ENCODE assay signal across 8 cellular contexts in the genomic region with DNA sequence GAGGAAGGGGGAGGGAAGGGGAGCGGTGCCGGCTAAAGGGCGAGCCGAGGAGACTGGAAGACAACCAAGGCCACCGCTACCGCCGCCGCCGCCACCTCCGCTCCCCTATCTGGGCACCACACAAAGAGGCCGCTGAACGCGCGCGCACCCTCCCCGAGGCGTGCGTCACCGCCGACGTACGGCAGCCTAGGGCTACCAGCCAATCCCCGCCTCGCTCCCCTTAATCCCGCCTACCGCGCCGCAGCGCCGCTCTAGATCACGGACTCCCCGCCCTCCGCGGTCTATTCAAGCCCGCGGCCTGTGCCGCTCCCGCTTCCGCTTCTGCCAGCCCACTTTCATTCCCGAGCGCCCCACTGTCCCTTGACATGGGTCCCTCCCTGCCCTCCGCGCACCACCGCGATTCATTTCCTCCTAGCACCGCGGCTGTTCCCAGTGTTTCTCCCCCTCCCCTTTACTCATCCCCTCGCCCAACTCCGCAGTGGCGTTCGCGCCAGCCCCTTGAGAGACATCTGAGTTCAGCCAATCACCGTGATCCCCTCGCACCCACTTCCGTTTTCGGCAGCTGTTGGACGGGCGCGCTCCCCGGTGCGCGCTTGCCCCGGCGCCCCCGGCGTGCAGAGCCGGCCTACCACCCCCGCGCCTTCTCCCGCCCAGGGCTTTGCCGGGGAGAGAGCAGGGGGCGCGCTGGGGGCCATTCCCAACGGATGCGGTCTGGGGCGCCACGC. TPM values are rescaled to one million over a fixed set of nuclear protein-coding genes. Genes with fewer than 3 reads are reported as not detected.
A peak's percentile ranks its signal among the peaks of the same experiment; 100 is the strongest.
DNase-seq lines count a peak whose midpoint lies in the region; TF ChIP-seq lines count a peak whose summit lies in the region.

Gene HNRNPA0 (minus strand): TSS at position 128 of the 725 bp plus-strand sequence. CDS start 297 bp downstream, outside the sequence.

- peaks cover 48% of the 10 kb centered on the region for H3K79me2 ChIP-seq in MM.1S (ENCODE audit: low read length)
- H3K79me2 ChIP-seq in neural progenitor cell (ENCODE audit: low read depth): peaks cover 54% of the 10 kb centered on the region

- peaks cover 8% of the 10 kb centered on the region for H3K36me3 Mint-ChIP-seq in neural progenitor cell

- peaks cover 26% of the 10 kb centered on the region for H3K36me3 ChIP-seq in HAP-1 (replicated peaks)
- H3K36me3 ChIP-seq in MM.1S (replicated peaks; ENCODE audit: insufficient read depth, low read length): 0 out of 2 replicates have a peak, but pooled peaks cover 6% of the 10 kb centered on the region
- H3K36me3 ChIP-seq in neural progenitor cell: no peaks in the 10 kb centered on the region

- H3K27me3 ChIP-seq in HAP-1 (ENCODE audit: low read depth): no peaks in the 10 kb centered on the region
- H3K27me3 ChIP-seq in MM.1S (replicated peaks; ENCODE audit: insufficient read depth, low read length): no peaks in the 10 kb centered on the region
- no peaks in the 10 kb centered on the region for H3K27me3 ChIP-seq in neural progenitor cell

- H3K4me2 ChIP-seq in MM.1S (ENCODE audit: low read depth, low read length) (peak within 1 kb of the TSS; percentile 91), neural progenitor cell (peak within 1 kb of the TSS; percentile 93)

- H3K9ac ChIP-seq in MM.1S (ENCODE audit: low read length): peak within 1 kb of the TSS; percentile 99
- peak within 1 kb of the TSS; percentile 99 for H3K9ac ChIP-seq in neural progenitor cell

- no peaks in the 10 kb centered on the region for H3K9me2 ChIP-seq in MM.1S (replicated peaks; ENCODE audit: insufficient read depth, low read length)

- no peak for TF ChIP-seq CTCF in MM.1S (IDR thresholded peaks at IDR 0.05; ENCODE audit: low read length)
- no peak for TF ChIP-seq CTCF in foreskin fibroblast (IDR thresholded peaks at IDR 0.05; ENCODE audit: low read depth, low read length)
- peak; percentile 19 for TF ChIP-seq CTCF in neural progenitor cell (IDR thresholded peaks at IDR 0.05)

- in situ Hi-C loops in G401 (cut with HindIII; ENCODE audit: low sequenced_read_pairs): no loop called here
- in situ Hi-C loops in HAP-1 (cut with MboI; ENCODE audit: low sequenced_read_pairs): loop anchor here (25.0 kb wide), 1 partner anchor 383 kb away; the partner anchor contains the start of gene NME5

- peak within 1 kb of the TSS; percentile 92 for H3K27ac ChIP-seq in MM.1S (ENCODE audit: low read length)
- H3K27ac ChIP-seq in neural progenitor cell: peak within 1 kb of the TSS; percentile 100

- H3K4me1 ChIP-seq in HAP-1 (peaks cover 5% of the 10 kb centered on the region; the same call in 1 of the 2 replicates), MM.1S (ENCODE audit: low read length) (peaks cover 9% of the 10 kb centered on the region), neural progenitor cell (peaks cover 22% of the 10 kb centered on the region)

- peaks cover 19% of the 10 kb centered on the region for H3K4me1 Mint-ChIP-seq in neural progenitor cell

- H2AFZ ChIP-seq in MM.1S (ENCODE audit: low read length) (peak within 1 kb of the TSS; percentile 85), neural progenitor cell (replicated peaks) (peak within 1 kb of the TSS; percentile 71)

- H3K9me3 ChIP-seq in HAP-1 (0 out of 2 replicates have a peak, but pooled peaks cover 3% of the 10 kb centered on the region), MM.1S (replicated peaks; ENCODE audit: insufficient read depth, low read length) (no peaks in the 10 kb centered on the region), neural progenitor cell (ENCODE audit: low read depth) (no peaks in the 10 kb centered on the region)

- H3K27ac Mint-ChIP-seq in neural progenitor cell: peak within 1 kb of the TSS; percentile 100

- peaks cover 11% of the 10 kb centered on the region; the same call in 1 of the 2 replicates for H3F3A ChIP-seq in MM.1S (ENCODE audit: insufficient read depth, low read length)
- peaks cover 26% of the 10 kb centered on the region for H3F3A ChIP-seq in neural progenitor cell (ENCODE audit: low read depth)

- peak within 1 kb of the TSS; percentile 88 for H3K4me3 ChIP-seq in HAP-1
- peak within 1 kb of the TSS; percentile 99 for H3K4me3 ChIP-seq in MM.1S (ENCODE audit: low read length)
- peak within 1 kb of the TSS; percentile 90 to 97 for H3K4me3 ChIP-seq in foreskin fibroblast (ENCODE audit: low read depth in 1 of 2, low read length in 2 of 2)
- H3K4me3 ChIP-seq in neural progenitor cell: peak within 1 kb of the TSS; percentile 91

- H4K20me1 ChIP-seq in MM.1S (ENCODE audit: insufficient read depth, low read length) (peaks cover 34% of the 10 kb centered on the region), neural progenitor cell (ENCODE audit: low read depth) (peaks cover 47% of the 10 kb centered on the region)

- peaks cover 4% of the 10 kb centered on the region for H3K9me3 Mint-ChIP-seq in neural progenitor cell

- peak; percentile 97 for DNase-seq in G401 (ENCODE audit: low spot score)
- DNase-seq in HAP-1 (ENCODE audit: low spot score in 2 of 2): peak; percentile 91 to 96
- DNase-seq in MM.1S: peak; percentile 98
- DNase-seq in SIG-M5 (lab: John Stamatoyannopoulos, UW): peak; percentile 92
- DNase-seq in activated gamma-delta T cell (lab: John Stamatoyannopoulos, UW): peak; percentile 97
- DNase-seq in foreskin fibroblast: peak; percentile 96 to 99
- DNase-seq in neural progenitor cell (ENCODE audit: low spot score): peak; percentile 99
- DNase-seq in stromal cell of bone marrow (ENCODE audit: low read depth): peak; percentile 89

- H3K27me3 Mint-ChIP-seq in neural progenitor cell (ENCODE audit: insufficient read depth, low read depth): peaks cover 10% of the 10 kb centered on the region

- H3K4me3 Mint-ChIP-seq in neural progenitor cell: peak within 1 kb of the TSS; percentile 97

RNA-seq across cellular contexts. Expression of gene HNRNPA0, which starts in this region (rescaled TPM):
- total RNA-seq in G401 (2014; rRNA removed; shearing (Covaris generic)): 79.3 and 83.7 TPM in 2 replicates
- 49.8 and 71.4 TPM in 2 replicates for total RNA-seq in neural progenitor cell (ENCODE audit: low replicate concordance)

Comparison
In these comparisons a context has a peak if more than half of its experiments do, and no peak if none do; other contexts are left out.
1. Peak in every context shown above with its lines: DNase-seq, H3K4me3 ChIP-seq and H3K27ac ChIP-seq.